ENCODE assay signal across 8 cellular contexts in genomic region chr9:133792721-133793470, GRCh38. TPM values are rescaled to one million over a fixed set of nuclear protein-coding genes. Genes with fewer than 3 reads are reported as not detected.
A peak's percentile ranks its signal among the peaks of the same experiment; 100 is the strongest.
DNase-seq lines count a peak whose midpoint lies in the region; ATAC-seq and TF ChIP-seq lines count a peak whose summit lies in the region.

No MANE protein-coding gene starts in this region.

- WGBS in neuronal stem cell (ENCODE audit: extremely low coverage in 2 of 2, insufficient read length in 2 of 2, insufficient replicate concordance in 1 of 2), 2 donors, result no CpG with 5 or more reads among the region's 22 CpGs
- WGBS in suprapubic skin, result 23% methylated on average over 7 of the region's 22 CpGs

- no peak overlapping the region for H3K4me3 ChIP-seq in neuronal stem cell (ENCODE audit: low read length in 2 of 2)
- no peak overlapping the region for H3K4me3 ChIP-seq in suprapubic skin

- TF ChIP-seq EP300 in suprapubic skin (IDR thresholded peaks at IDR 0.05), result no peak

- intact Hi-C loops in activated T-helper 1 cell treated with anti-CD3 and anti-CD28 coated beads, Interleukin-12 subunit alpha, Interleukin-12 subunit beta, Interleukin-2, Interleukin-4 antibody, amounts not matched to agents 30 ng/mL and 10 ng/mL and 1 ng/mL, durations not matched to agents 14 hours and 24 hours and 36 hours (cut with micrococcal nuclease), result loop anchor here (1.0 kb wide), 2 partner anchors 201 to 306 kb away; no protein-coding TSS in a partner anchor

- no peak overlapping the region for H4K8ac ChIP-seq in neuronal stem cell (ENCODE audit: low read depth, low read length)

- H3K14ac ChIP-seq in neuronal stem cell (ENCODE audit: low read length), result no peak overlapping the region

- H3K4ac ChIP-seq in neuronal stem cell (ENCODE audit: low read length), result no peak overlapping the region

- peak overlapping the region; percentile 64 for H2BK15ac ChIP-seq in neuronal stem cell (ENCODE audit: low read length)

- TF ChIP-seq POLR2A in suprapubic skin (IDR thresholded peaks at IDR 0.05), result no peak

- H3K79me1 ChIP-seq in neuronal stem cell (ENCODE audit: low read depth, low read length), result peaks cover 4% of the 10 kb centered on the region

- H4K91ac ChIP-seq in neuronal stem cell (ENCODE audit: low read depth, low read length, poor library complexity), result no peak overlapping the region

- H2BK120ac ChIP-seq in neuronal stem cell (ENCODE audit: low read depth, low read length), result no peak overlapping the region

- H3K4me3 Mint-ChIP-seq in activated T-helper 1 cell treated with anti-CD3 and anti-CD28 coated beads, Interleukin-12 subunit alpha, Interleukin-12 subunit beta, Interleukin-2, Interleukin-4 antibody, amounts not matched to agents 30 ng/mL and 10 ng/mL and 1 ng/mL, durations not matched to agents 14 hours and 24 hours and 36 hours, result no peak overlapping the region

- no peaks in the 10 kb centered on the region for H3K27me3 Mint-ChIP-seq in activated T-helper 1 cell treated with anti-CD3 and anti-CD28 coated beads, Interleukin-12 subunit alpha, Interleukin-12 subunit beta, Interleukin-2, Interleukin-4 antibody, amounts not matched to agents 30 ng/mL and 10 ng/mL and 1 ng/mL, durations not matched to agents 14 hours and 24 hours and 36 hours (ENCODE audit: insufficient read depth)

- no peak overlapping the region for H3K27ac Mint-ChIP-seq in activated T-helper 1 cell treated with anti-CD3 and anti-CD28 coated beads, Interleukin-12 subunit alpha, Interleukin-12 subunit beta, Interleukin-2, Interleukin-4 antibody, amounts not matched to agents 30 ng/mL and 10 ng/mL and 1 ng/mL, durations not matched to agents 14 hours and 24 hours and 36 hours

- H3K4me1 ChIP-seq in neuronal stem cell (ENCODE audit: control insufficient read depth in 2 of 2, insufficient read depth in 1 of 2, low read depth in 1 of 2, low read length in 2 of 2), result peaks cover 3 to 8% of the 10 kb centered on the region in 2 donors
- peaks cover 23% of the 10 kb centered on the region for H3K4me1 ChIP-seq in suprapubic skin

- peak; percentile 53 for ATAC-seq in HG02678 (IDR thresholded peaks at IDR 0.05; ENCODE audit: unreplicated experiment)

- H3K18ac ChIP-seq in neuronal stem cell (ENCODE audit: low read length), result peak overlapping the region; percentile 24

- H2AFZ ChIP-seq in neuronal stem cell (ENCODE audit: low read length), result no peak overlapping the region

- peak overlapping the region; percentile 30 for H2AK5ac ChIP-seq in neuronal stem cell (ENCODE audit: low read depth, low read length)

- peak; percentile 0 to 56 (median 15) for DNase-seq in NCI-H1417 (lab: John Stamatoyannopoulos, UW)
- DNase-seq in NCI-H1417 treated with DMSO at 0.1 percent for 48 hours (lab: John Stamatoyannopoulos, UW), result no peak
- DNase-seq in OCI-M1 (lab: John Stamatoyannopoulos, UW), result peak; percentile 78
- DNase-seq in activated T-helper 1 cell treated with anti-CD3 and anti-CD28 coated beads, Interleukin-12 subunit alpha, Interleukin-12 subunit beta, Interleukin-2, Interleukin-4 antibody, amounts not matched to agents 30 ng/mL and 10 ng/mL and 1 ng/mL, durations not matched to agents 14 hours and 24 hours and 36 hours (ENCODE audit: low spot score), result peak; percentile 29
- peak; percentile 63 for DNase-seq in fibroblast of the conjunctiva (ENCODE audit: low read depth)
- peak; percentile 62 for DNase-seq in neuronal stem cell (ENCODE audit: low spot score)
- DNase-seq in suprapubic skin (ENCODE audit: low spot score in 2 of 2), result peak; percentile 82 to 88

- peak; percentile 94 to 95 for TF ChIP-seq CTCF in suprapubic skin (IDR thresholded peaks at IDR 0.05)

- no peaks in the 10 kb centered on the region for H3K9me3 Mint-ChIP-seq in activated T-helper 1 cell treated with anti-CD3 and anti-CD28 coated beads, Interleukin-12 subunit alpha, Interleukin-12 subunit beta, Interleukin-2, Interleukin-4 antibody, amounts not matched to agents 30 ng/mL and 10 ng/mL and 1 ng/mL, durations not matched to agents 14 hours and 24 hours and 36 hours

- H3K36me3 Mint-ChIP-seq in activated T-helper 1 cell treated with anti-CD3 and anti-CD28 coated beads, Interleukin-12 subunit alpha, Interleukin-12 subunit beta, Interleukin-2, Interleukin-4 antibody, amounts not matched to agents 30 ng/mL and 10 ng/mL and 1 ng/mL, durations not matched to agents 14 hours and 24 hours and 36 hours (ENCODE audit: low read depth), result no peaks in the 10 kb centered on the region

- H3K4me1 Mint-ChIP-seq in activated T-helper 1 cell treated with anti-CD3 and anti-CD28 coated beads, Interleukin-12 subunit alpha, Interleukin-12 subunit beta, Interleukin-2, Interleukin-4 antibody, amounts not matched to agents 30 ng/mL and 10 ng/mL and 1 ng/mL, durations not matched to agents 14 hours and 24 hours and 36 hours (ENCODE audit: low read depth), result no peaks in the 10 kb centered on the region

- H3K27me3 ChIP-seq in neuronal stem cell (ENCODE audit: control insufficient read depth in 3 of 3, insufficient read depth in 3 of 3, low read depth in 1 of 3, low read length in 3 of 3) (no peaks in the 10 kb centered on the region), suprapubic skin (no peaks in the 10 kb centered on the region)

- no peak overlapping the region for H2BK12ac ChIP-seq in neuronal stem cell (ENCODE audit: low read length)

- no peak overlapping the region for H3K4me2 ChIP-seq in neuronal stem cell (ENCODE audit: insufficient read depth, low read length, poor library complexity, severe bottlenecking)

- no peaks in the 10 kb centered on the region for H3K9me3 ChIP-seq in neuronal stem cell (replicated peaks in 1 of 2; ENCODE audit: control insufficient read depth in 2 of 2, insufficient read depth in 1 of 2, low read depth in 1 of 2, low read length in 2 of 2)
- H3K9me3 ChIP-seq in suprapubic skin, result no peaks in the 10 kb centered on the region

- peak overlapping the region; percentile 19 for H3K27ac ChIP-seq in neuronal stem cell (replicated peaks; ENCODE audit: low read length)
- H3K27ac ChIP-seq in suprapubic skin, result no peak overlapping the region

- no peak overlapping the region for H3K23ac ChIP-seq in neuronal stem cell (ENCODE audit: low read depth, low read length, poor library complexity)

- peak overlapping the region; percentile 70 for H2BK5ac ChIP-seq in neuronal stem cell (ENCODE audit: low read length)

- H3K9ac ChIP-seq in neuronal stem cell (ENCODE audit: low read depth, low read length, poor library complexity), result peak overlapping the region; percentile 60

- H3K36me3 ChIP-seq in neuronal stem cell (replicated peaks in 1 of 2; ENCODE audit: control insufficient read depth in 2 of 2, insufficient read depth in 2 of 2, low read length in 2 of 2) (peaks cover 16 to 85% of the 10 kb centered on the region in 2 donors), suprapubic skin (peaks cover 5% of the 10 kb centered on the region)

RNA-seq across cellular contexts. Expression of gene SARDH, which starts 54.7 kb away (rescaled TPM):
- 0.51 and 0.60 TPM in 2 replicates for total RNA-seq in activated T-helper 1 cell treated with anti-CD3 and anti-CD28 coated beads, Interleukin-12 subunit alpha, Interleukin-12 subunit beta, Interleukin-2, Interleukin-4 antibody, amounts not matched to agents 30 ng/mL and 10 ng/mL and 1 ng/mL, durations not matched to agents 14 hours and 24 hours and 36 hours
- polyA plus RNA-seq in neuronal stem cell (2013, experiment 1 of 2), result 3.8 TPM
- 3.7 TPM for polyA plus RNA-seq in neuronal stem cell (2013, experiment 2 of 2)
- under 1 TPM in 3 of 4 donors, not detected in 1; 0.32 to 0.98 (median 0.44) TPM for total RNA-seq in suprapubic skin
